In genomic region chr1:115854005-115854404, GRCh38 we compare ENCODE assay signal across 30 cellular contexts. TPM values are rescaled to one million over a fixed set of nuclear protein-coding genes. Genes with fewer than 3 reads are reported as not detected.
"Had no signal": no experiment of that assay in that cellular context is flagged by ENCODE, and none has a peak within 500 bp of the region (broad histone marks: within the 10 kb centered on the region; RNA-seq: fewer than 3 reads in every experiment).

No MANE protein-coding gene starts in this region.

- H3K4me3 ChIP-seq: left lung, lower lobe of right lung, pancreas, prostate gland, skin epidermis, suprapubic skin, thoracic aorta, tibial artery, uterus had no signal

- ATAC-seq: left colon; left lung; lower lobe of right lung; naive thymus-derived CD8-positive, alpha-beta T cell; pancreas; right cardiac atrium; sciatic nerve; stimulated activated naive B cell treated with anti-CD40 and anti-IgM and Interleukin-4, amounts not matched to agents 10 μg/mL and 1 μg/mL and 100 μg/mL, for 72 hours; stimulated activated naive CD8-positive, alpha-beta T cell treated with anti-CD3 and anti-CD28 coated beads, Interleukin-15, Interleukin-2, amounts not matched to agents 100 U/mL and 50 U/mL, for 24 hours had no signal

- H3K27ac ChIP-seq: left lung, lower lobe of right lung, pancreas, prostate gland, skin epidermis, suprapubic skin, thoracic aorta, tibial artery, uterus had no signal

- H3K27me3 ChIP-seq: left lung, pancreas had no signal

- DNase-seq: immature natural killer cell; kidney; left colon; left lung; lower lobe of right lung; mammary epithelial cell; mesenchymal stem cell; naive thymus-derived CD8-positive, alpha-beta T cell; nucleus accumbens; pancreas; posterior cingulate gyrus; retina; right cardiac atrium; stimulated activated CD4-positive, alpha-beta T cell treated with anti-CD3 and anti-CD28 coated beads, Interleukin-12 subunit alpha, Interleukin-12 subunit beta, amount 100 ng/mL, for 4 hours; stimulated activated CD4-positive, alpha-beta T cell treated with anti-CD3 and anti-CD28 coated beads, Interleukin-15, amount 100 ng/mL, for 24 hours; stimulated activated CD4-positive, alpha-beta T cell treated with anti-CD3 and anti-CD28 coated beads, Interleukin-2, amount 100 ng/mL, for 24 hours; stimulated activated CD4-positive, alpha-beta T cell treated with anti-CD3 and anti-CD28 coated beads, Interleukin-4, amount 100 ng/mL, for 1 hour; stimulated activated naive B cell treated with anti-CD40 and anti-IgM and Interleukin-4, amounts not matched to agents 10 μg/mL and 1 μg/mL and 100 μg/mL, for 72 hours; stimulated activated naive CD8-positive, alpha-beta T cell treated with anti-CD3 and anti-CD28 coated beads, Interleukin-15, Interleukin-2, amounts not matched to agents 100 U/mL and 50 U/mL, for 24 hours; tibial artery; uterus had no signal

- H3K4me1 ChIP-seq: left lung, lower lobe of right lung, pancreas, prostate gland, suprapubic skin, tibial artery, uterus had no signal

- H3K9me3 ChIP-seq: left lung, lower lobe of right lung, pancreas, prostate gland, suprapubic skin had no signal

- H3K36me3 ChIP-seq: left lung, lower lobe of right lung, pancreas, prostate gland, suprapubic skin, thoracic aorta, tibial artery, uterus had no signal

RNA-seq across cellular contexts. Expression of gene NHLH2, which starts 13.1 kb away (rescaled TPM):
- total RNA-seq: kidney; left colon; left lung; liver; mucosa of gallbladder; naive thymus-derived CD8-positive, alpha-beta T cell; osteoblast; right cardiac atrium; sciatic nerve; subcutaneous adipose tissue; thoracic aorta; uterus had no signal
